Comparison of ENCODE assay signal across 14 cellular contexts in genomic region chr7:112982441-112983063, GRCh38.
DNase-seq lines count a peak whose midpoint lies in the region; ATAC-seq and TF ChIP-seq lines count a peak whose summit lies in the region.
"Had no signal": no experiment of that assay in that cellular context is flagged by ENCODE, and none has a peak within 500 bp of the region (broad histone marks: within the 10 kb centered on the region; RNA-seq: fewer than 3 reads in every experiment).

No MANE protein-coding gene starts in this region.

- ATAC-seq in GM18858 (IDR thresholded peaks at IDR 0.05; ENCODE audit: unreplicated experiment) = peak; percentile 75
- ATAC-seq in GM21447 (IDR thresholded peaks at IDR 0.05; ENCODE audit: unreplicated experiment) = peak; percentile 79
- ATAC-seq in HG03039 (IDR thresholded peaks at IDR 0.05; ENCODE audit: unreplicated experiment) = peak; percentile 58
- ATAC-seq: activated T-cell treated with anti-CD3 and anti-CD28 coated beads, Interleukin-2, amount 50 U/mL, for 72 hours; natural killer cell treated with Interleukin-12 subunit alpha and Interleukin-12 subunit beta and Interleukin-15 and Interleukin-18, amount 100 ng/mL, for 72 hours had no signal

- 0 out of 2 replicates have a peak, but pooled peaks cover 2% of the 10 kb centered on the region for H3F3A ChIP-seq in OCI-LY1 (ENCODE audit: insufficient read depth, low read length)

- H3K9me2 ChIP-seq in OCI-LY1 (ENCODE audit: low read depth, low read length) = no peaks in the 10 kb centered on the region

- TF ChIP-seq CTCF in OCI-LY1 (IDR thresholded peaks at IDR 0.05; ENCODE audit: low read length) (no peak), BE2C (IDR thresholded peaks at IDR 0.05; ENCODE audit: low read depth, low read length) (no peak)

- no peak overlapping the region for H2AFZ ChIP-seq in OCI-LY1 (ENCODE audit: low read length)

- DNase-seq in BE2C (no peak), superior temporal gyrus (ENCODE audit: extremely low spot score) (no peak), RPMI8226 (no peak), SKM-1 treated with dmso at 0.1 percent for 144 hours (lab: John Stamatoyannopoulos, UW; ENCODE audit: unreplicated experiment) (no peak)
- DNase-seq: activated T-cell treated with anti-CD3 and anti-CD28 coated beads, Interleukin-2, amount 50 U/mL, for 72 hours; COR-L47; NCI-H2081 treated with DMSO at 0.1 percent for 48 hours had no signal

- H3K27me3 ChIP-seq in OCI-LY1 (ENCODE audit: insufficient read depth, low read length) (no peaks in the 10 kb centered on the region), BE2C (no peaks in the 10 kb centered on the region)
- H3K27me3 ChIP-seq: cardiac muscle cell, esophagus muscularis mucosa had no signal

- H3K9ac ChIP-seq in OCI-LY1 (ENCODE audit: low read length) = peak overlapping the region; percentile 17; the same call in 1 of the 2 replicates

- H3K36me3 ChIP-seq in OCI-LY1 (ENCODE audit: insufficient read depth, low read length) (no peaks in the 10 kb centered on the region), BE2C (no peaks in the 10 kb centered on the region)
- H3K36me3 ChIP-seq: cardiac muscle cell, esophagus muscularis mucosa had no signal

- H3K9me3 ChIP-seq in OCI-LY1 (ENCODE audit: low read length) = no peaks in the 10 kb centered on the region
- H3K9me3 ChIP-seq in BE2C = no peaks in the 10 kb centered on the region
- H3K9me3 ChIP-seq: esophagus muscularis mucosa had no signal

- H3K4me3 ChIP-seq in OCI-LY1 (ENCODE audit: low read depth, low read length, poor library complexity, severe bottlenecking) (no peak overlapping the region), BE2C (ENCODE audit: low read depth, low read length) (no peak overlapping the region)
- H3K4me3 ChIP-seq: cardiac muscle cell, esophagus muscularis mucosa had no signal

- H3K27ac ChIP-seq in OCI-LY1 (ENCODE audit: low read depth, low read length, poor library complexity, severe bottlenecking) = peak overlapping the region; percentile 85
- H3K27ac ChIP-seq: cardiac muscle cell, esophagus muscularis mucosa had no signal

- no peaks in the 10 kb centered on the region for H3K79me2 ChIP-seq in OCI-LY1 (ENCODE audit: insufficient read depth, low read length)

- H3K4me1 ChIP-seq in OCI-LY1 (ENCODE audit: insufficient read depth, low read length, severe bottlenecking) = peaks cover 56% of the 10 kb centered on the region
- H3K4me1 ChIP-seq in BE2C = no peaks in the 10 kb centered on the region

- no peaks in the 10 kb centered on the region for H4K20me1 ChIP-seq in OCI-LY1 (ENCODE audit: insufficient read depth, low read length)

- peak overlapping the region; percentile 38 for H3K4me2 ChIP-seq in OCI-LY1 (ENCODE audit: low read length)
